ENCODE assay signal across 17 cellular contexts in genomic region chr1:154459044-154459443, GRCh38. TPM values are rescaled to one million over a fixed set of nuclear protein-coding genes. Genes with fewer than 3 reads are reported as not detected.
"Had no signal": no experiment of that assay in that cellular context is flagged by ENCODE, and none has a peak within 500 bp of the region (broad histone marks: within the 10 kb centered on the region; RNA-seq: fewer than 3 reads in every experiment).

No MANE protein-coding gene starts in this region.

- FAIRE-seq: colon, kidney had no signal

- DNase-seq: activated CD4-positive, alpha-beta T cell treated with anti-CD3 and anti-CD28 coated beads, Interleukin-2, amount 50 U/mL, for 1 hour; activated CD8-positive, alpha-beta memory T cell treated with anti-CD3 and anti-CD28 coated beads for 24 hours; activated naive CD8-positive, alpha-beta T cell treated with anti-CD3 and anti-CD28 coated beads, Interleukin-2, amount 10 ng/mL, durations not matched to agents 7 days and 5 days; glutamatergic neuron; kidney; left ventricle myocardium inferior; psoas muscle; sigmoid colon; stimulated activated CD4-positive, alpha-beta T cell treated with anti-CD3 and anti-CD28 coated beads, Interleukin-12 subunit alpha, Interleukin-12 subunit beta, amount 100 ng/mL, for 4 hours; stimulated activated CD4-positive, alpha-beta T cell treated with anti-CD3 and anti-CD28 coated beads, Interleukin-2, amount 100 ng/mL, for 24 hours; T1000 had no signal

- H3K4me1 ChIP-seq: breast epithelium had no signal

- H3K36me3 ChIP-seq: breast epithelium had no signal

- ATAC-seq: activated CD4-positive, CD25-positive, alpha-beta regulatory T cell treated with anti-CD3 and anti-CD28 coated beads, Interleukin-2, amount 50 U/mL, for 24 hours; natural killer cell treated with Interleukin-12 subunit alpha and Interleukin-12 subunit beta and Interleukin-15 and Interleukin-18, amount 100 ng/mL, for 72 hours; stimulated activated memory B cell treated with anti-CD40 and anti-IgM and Interleukin-4, amounts not matched to agents 10 μg/mL and 1 μg/mL and 100 μg/mL, for 72 hours had no signal

- H3K27me3 ChIP-seq: breast epithelium, sigmoid colon had no signal

- H3K27ac ChIP-seq: breast epithelium, left ventricle myocardium inferior, psoas muscle had no signal

- H3K9me3 ChIP-seq: breast epithelium, left ventricle myocardium inferior, psoas muscle, sigmoid colon had no signal

- H3K4me3 ChIP-seq: breast epithelium, left ventricle myocardium inferior, psoas muscle, sigmoid colon had no signal

RNA-seq across cellular contexts. Expression of gene TDRD10, which starts 43.0 kb away (rescaled TPM):
- total RNA-seq: activated naive CD8-positive, alpha-beta T cell treated with anti-CD3 and anti-CD28 coated beads, Interleukin-2, amount 10 ng/mL, durations not matched to agents 7 days and 5 days; activated T-helper 1 cell treated with anti-CD3 and anti-CD28 coated beads, Interleukin-12 subunit alpha, Interleukin-12 subunit beta, Interleukin-2, Interleukin-4 antibody, amounts not matched to agents 30 ng/mL and 10 ng/mL and 1 ng/mL, durations not matched to agents 14 hours and 24 hours and 36 hours; natural killer cell treated with Interleukin-12 subunit alpha and Interleukin-12 subunit beta and Interleukin-15 and Interleukin-18, amount 100 ng/mL, for 72 hours had no signal

RNA-seq across cellular contexts. Expression of gene SHE, which starts 43.2 kb away (rescaled TPM):
- total RNA-seq: activated naive CD8-positive, alpha-beta T cell treated with anti-CD3 and anti-CD28 coated beads, Interleukin-2, amount 10 ng/mL, durations not matched to agents 7 days and 5 days; activated T-helper 1 cell treated with anti-CD3 and anti-CD28 coated beads, Interleukin-12 subunit alpha, Interleukin-12 subunit beta, Interleukin-2, Interleukin-4 antibody, amounts not matched to agents 30 ng/mL and 10 ng/mL and 1 ng/mL, durations not matched to agents 14 hours and 24 hours and 36 hours had no signal
